Comparison of ENCODE assay signal across 27 cellular contexts in genomic region chr2:220764246-220764645, GRCh38.
"Had no signal": no experiment of that assay in that cellular context is flagged by ENCODE, and none has a peak within 500 bp of the region (broad histone marks: within the 10 kb centered on the region; RNA-seq: fewer than 3 reads in every experiment).

No MANE protein-coding gene starts in this region.

- H3K27me3 Mint-ChIP-seq: dendritic cell treated with granulocyte-macrophage colony-stimulating factor and Interleukin-4, amounts not matched to agents 40 ng/mL and 50 ng/mL, for 4 days; effector memory CD8-positive, alpha-beta T cell had no signal

- H3K27ac ChIP-seq: colonic mucosa, coronary artery, dorsolateral prefrontal cortex, epithelial cell of prostate, esophagus muscularis mucosa, esophagus squamous epithelium, foreskin keratinocyte, gastrocnemius medialis, gastroesophageal sphincter, heart left ventricle, heart right ventricle, hepatocyte had no signal

- H3K4me2 ChIP-seq: hepatocyte had no signal

- H3K27me3 ChIP-seq: colonic mucosa, esophagus muscularis mucosa, esophagus squamous epithelium, foreskin keratinocyte, gastrocnemius medialis, gastroesophageal sphincter, heart left ventricle, hepatocyte had no signal

- H3K4me1 ChIP-seq: colonic mucosa, esophagus muscularis mucosa, esophagus squamous epithelium, foreskin keratinocyte, gastrocnemius medialis, gastroesophageal sphincter, heart left ventricle, heart right ventricle had no signal

- H3K36me3 ChIP-seq: colonic mucosa, esophagus muscularis mucosa, esophagus squamous epithelium, gastrocnemius medialis, gastroesophageal sphincter, heart left ventricle, heart right ventricle had no signal

- H2AFZ ChIP-seq: hepatocyte had no signal

- H3K9me3 Mint-ChIP-seq: effector memory CD8-positive, alpha-beta T cell; endodermal cell had no signal

- H3K4me3 Mint-ChIP-seq: dendritic cell treated with granulocyte-macrophage colony-stimulating factor and Interleukin-4, amounts not matched to agents 40 ng/mL and 50 ng/mL, for 4 days; effector memory CD8-positive, alpha-beta T cell; endodermal cell had no signal

- ATAC-seq: effector memory CD8-positive, alpha-beta T cell; esophagus mucosa; foreskin keratinocyte; gastrocnemius medialis; gastroesophageal sphincter; heart left ventricle; heart right ventricle had no signal

- H3K9me3 ChIP-seq: colonic mucosa, esophagus muscularis mucosa, esophagus squamous epithelium, gastrocnemius medialis, gastroesophageal sphincter, heart left ventricle, heart right ventricle had no signal

- DNase-seq: colonic mucosa; cortex of kidney; dermis blood vessel endothelial cell; dorsolateral prefrontal cortex; effector CD4-positive, alpha-beta T cell; effector CD8-positive, alpha-beta T cell; effector memory CD4-positive, alpha-beta T cell; effector memory CD8-positive, alpha-beta T cell; endodermal cell; erythroblast; esophagus squamous epithelium; foreskin fibroblast; foreskin keratinocyte; foreskin melanocyte; gastrocnemius medialis; glutamatergic neuron; head of caudate nucleus; heart left ventricle; heart right ventricle; hippocampal formation had no signal

- H3K27ac Mint-ChIP-seq: dendritic cell treated with granulocyte-macrophage colony-stimulating factor and Interleukin-4, amounts not matched to agents 40 ng/mL and 50 ng/mL, for 4 days; effector memory CD8-positive, alpha-beta T cell; endodermal cell had no signal

- H3K4me3 ChIP-seq: colonic mucosa, coronary artery, dorsolateral prefrontal cortex, esophagus muscularis mucosa, esophagus squamous epithelium, gastrocnemius medialis, gastroesophageal sphincter, heart left ventricle, heart right ventricle, hepatocyte had no signal
